1 cellular context compared by ENCODE assay signal in the genomic region with DNA sequence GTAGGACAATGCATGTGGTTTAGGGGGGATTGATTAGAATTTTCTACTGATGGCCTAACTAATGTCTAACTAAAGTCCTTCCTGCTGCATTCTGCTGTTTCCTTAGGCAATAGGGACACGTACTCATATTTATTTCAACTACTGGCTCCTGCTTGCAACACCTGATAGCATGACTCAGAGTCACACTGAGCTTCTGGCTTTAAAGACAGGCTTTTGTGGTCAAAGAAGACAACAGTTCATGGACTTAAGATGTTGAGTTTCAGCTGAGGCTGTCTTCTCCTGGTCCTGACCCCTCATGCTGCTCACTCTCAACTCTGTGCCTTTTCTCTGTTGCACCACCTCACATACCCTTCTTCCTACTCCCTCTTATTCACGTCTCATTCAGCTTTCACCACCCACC.
TF ChIP-seq lines count a peak whose summit lies in the region.

No MANE protein-coding gene starts in this region.

TF ChIP-seq in HEK293, 187 proteins besides CTCF, POLR2A, EP300 and RAD21:
- peak; percentile 38; the same call in 1 of the 2 replicates for TF ChIP-seq OSR2 (tag by site-specific recombination; IDR thresholded peaks at IDR 0.05)
- TF ChIP-seq ZNF670 (tag by site-specific recombination; IDR thresholded peaks at IDR 0.05; ENCODE audit: low read depth): no peak
- no peak for TF ChIP-seq TCF7L2 (IDR thresholded peaks at IDR 0.05; ENCODE audit: borderline replicate concordance, low read depth, low read length)
- TF ChIP-seq ZNF169 (tag by site-specific recombination; IDR thresholded peaks at IDR 0.05): no peak
